Comparison of ENCODE assay signal across 23 cellular contexts in genomic region chrX:38066934-38067333, GRCh38.
"Had no signal": no experiment of that assay in that cellular context is flagged by ENCODE, and none has a peak within 500 bp of the region (broad histone marks: within the 10 kb centered on the region; RNA-seq: fewer than 3 reads in every experiment).

No MANE protein-coding gene starts in this region.

- H3K4me1 Mint-ChIP-seq: naive B cell, nephron progenitor cell had no signal

- H3K27me3 Mint-ChIP-seq: dendritic cell treated with granulocyte-macrophage colony-stimulating factor and Interleukin-4, amounts not matched to agents 40 ng/mL and 50 ng/mL, for 4 days; effector memory CD8-positive, alpha-beta T cell; type B pancreatic cell had no signal

- H3K4me3 Mint-ChIP-seq: dendritic cell treated with granulocyte-macrophage colony-stimulating factor and Interleukin-4, amounts not matched to agents 40 ng/mL and 50 ng/mL, for 4 days; effector memory CD8-positive, alpha-beta T cell; naive B cell; nephron progenitor cell; type B pancreatic cell had no signal

- H3K9me3 Mint-ChIP-seq: dendritic cell treated with granulocyte-macrophage colony-stimulating factor and Interleukin-4, amounts not matched to agents 40 ng/mL and 50 ng/mL, for 4 days; effector memory CD8-positive, alpha-beta T cell; type B pancreatic cell had no signal

- H3K27ac Mint-ChIP-seq: dendritic cell treated with granulocyte-macrophage colony-stimulating factor and Interleukin-4, amounts not matched to agents 40 ng/mL and 50 ng/mL, for 4 days; effector memory CD8-positive, alpha-beta T cell; naive B cell; nephron progenitor cell; type B pancreatic cell had no signal

- DNase-seq: effector memory CD8-positive, alpha-beta T cell; erythroblast; foreskin melanocyte; head of caudate nucleus; kidney; left colon; left ventricle myocardium superior; mesenchymal stem cell; midbrain; naive B cell; nephron progenitor cell; psoas muscle; retina; right lobe of liver; spleen; stimulated activated CD4-positive, alpha-beta T cell treated with anti-CD3 and anti-CD28 coated beads, Interleukin-15, amount 100 ng/mL, for 24 hours; stimulated activated CD4-positive, alpha-beta T cell treated with anti-CD3 and anti-CD28 coated beads, Interleukin-1b, Interleukin-23, amount 100 ng/mL, for 48 hours; stimulated activated CD4-positive, alpha-beta T cell treated with anti-CD3 and anti-CD28 coated beads, Interleukin-4, amount 100 ng/mL, for 24 hours; stimulated activated naive CD4-positive, alpha-beta T cell; stomach; substantia nigra had no signal

- H3K36me3 Mint-ChIP-seq: naive B cell, type B pancreatic cell had no signal

- ATAC-seq: effector memory CD8-positive, alpha-beta T cell; left colon; left ventricle myocardium superior; psoas muscle; right lobe of liver had no signal
